ENCODE assay signal across 3 cellular contexts in the genomic region with DNA sequence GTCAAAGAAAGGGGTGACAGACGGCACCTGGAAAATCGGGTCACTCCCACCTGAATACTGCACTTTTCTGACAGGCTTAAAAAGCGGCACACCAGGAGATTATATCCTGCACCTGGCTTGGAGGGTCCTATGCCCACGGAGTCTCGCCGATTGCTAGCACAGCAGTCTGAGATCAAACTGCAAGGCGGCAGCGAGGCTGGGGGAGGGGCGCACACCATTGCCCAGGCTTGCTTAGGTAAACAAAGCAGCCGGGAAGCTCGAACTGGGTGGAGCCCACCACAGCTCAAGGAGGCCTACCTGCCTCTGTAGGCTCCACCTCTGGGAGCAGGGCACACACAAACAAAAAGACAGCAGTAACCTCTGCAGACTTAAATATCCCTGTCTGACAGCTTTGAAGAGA.
DNase-seq lines count a peak whose midpoint lies in the region; ATAC-seq, FAIRE-seq and TF ChIP-seq lines count a peak whose summit lies in the region.
"Not testable (repeated sequence)": the region's sequence is repeated elsewhere in the genome, so short reads cannot be mapped to it uniquely, and the experiment has no call there.

No MANE protein-coding gene starts in this region.

- WGBS in HepG2 (ENCODE audit: low lambda C conversion rate), result 18% methylated on average over 3 of the region's 11 CpGs
- 65% methylated on average over 4 of the region's 11 CpGs for WGBS in right lobe of liver (ENCODE audit: insufficient coverage, low coverage, low lambda C conversion rate, missing lambda C conversion rate)

- H3K27ac ChIP-seq in HepG2 (ENCODE audit: extremely low read length, insufficient read depth, low read length); right lobe of liver: not testable (repeated sequence)

- H3K9me3 ChIP-seq in HepG2 (ENCODE audit: low read length); right lobe of liver: not testable (repeated sequence)

- not testable (repeated sequence) for H3K9ac ChIP-seq in HepG2 (ENCODE audit: insufficient read depth, low read depth, low read length)

- not testable (repeated sequence) for TF ChIP-seq EP300 in HepG2 (IDR thresholded peaks at IDR 0.05; ENCODE audit: low read depth in 2 of 2, low read length in 2 of 2); HepG2 (CRISPR knock-in tag; IDR thresholded peaks at IDR 0.05; ENCODE audit: borderline replicate concordance)

- TF ChIP-seq RAD21 in HepG2 (CRISPR knock-in tag; IDR thresholded peaks at IDR 0.05), result not testable (repeated sequence)

- DNase-seq in NCI-H69 (lab: John Stamatoyannopoulos, UW), result peak; percentile 48
- DNase-seq in HepG2 (ENCODE audit: low spot score); right lobe of liver: not testable (repeated sequence)

- FAIRE-seq in HepG2 (lab: Jason Lieb, UNC), result not testable (repeated sequence)

- not testable (repeated sequence) for H2AFZ ChIP-seq in HepG2 (ENCODE audit: low read length)

- not testable (repeated sequence) for H3K36me3 ChIP-seq in HepG2 (replicated peaks in 1 of 2; ENCODE audit: control insufficient read depth in 1 of 2, insufficient read depth in 2 of 2, low read length in 2 of 2); right lobe of liver

- CTCF ChIA-PET in HepG2 (lab: Yijun Ruan, JAX; ENCODE audit: low intra/inter-chr PET ratio, low total read pairs), result not testable (repeated sequence)

- in situ Hi-C loops in HepG2 (cut with HindIII; ENCODE audit: extremely low pct_ligation_motif_present, low pct_unique_long_range_greater_than_20kb), result loop anchor here (25.0 kb wide), 1 partner anchor 89 kb away; no protein-coding TSS in a partner anchor

- intact Hi-C loops in HepG2 (cut with micrococcal nuclease; ENCODE audit: unreplicated experiment); right lobe of liver (cut with DNase I): not testable (repeated sequence)

- peak overlapping the region; percentile 53 for H3K4me2 ChIP-seq in HepG2 (ENCODE audit: low read depth, low read length)

- BruUV-seq in HepG2 (replicated peaks; lab: Mats Ljungman, UMichigan), result not testable (repeated sequence)

- peaks cover 17% of the 10 kb centered on the region for H3K4me1 ChIP-seq in HepG2 (ENCODE audit: insufficient read depth, low read length)
- H3K4me1 ChIP-seq in right lobe of liver, result not testable (repeated sequence)

- TF ChIP-seq POLR2A in HepG2 (IDR thresholded peaks at IDR 0.05; ENCODE audit: insufficient read depth in 1 of 2, low read depth in 2 of 2, low read length in 2 of 2), result not testable (repeated sequence)
- TF ChIP-seq POLR2A in right lobe of liver (IDR thresholded peaks at IDR 0.05), result peak; percentile 14

- H3K4me3 ChIP-seq in HepG2 (replicated peaks in 1 of 3; ENCODE audit: insufficient read depth in 1 of 3, low read depth in 2 of 3, low read length in 3 of 3), result peak overlapping the region in 1 of 3 experiments; percentile 28; a peak in 2 of 6 replicates
- H3K4me3 ChIP-seq in right lobe of liver, result not testable (repeated sequence)

- ATAC-seq in HepG2, right lobe of liver: not testable (repeated sequence)

- H3K27me3 ChIP-seq in HepG2 (ENCODE audit: control insufficient read depth in 1 of 2, insufficient read depth in 2 of 2, low read length in 2 of 2); right lobe of liver: not testable (repeated sequence)

- not testable (repeated sequence) for H4K20me1 ChIP-seq in HepG2 (ENCODE audit: insufficient read depth, low read length)

- POLR2A ChIA-PET in HepG2 (lab: Yijun Ruan, JAX), result interaction anchor here (1.5 kb wide), 1 partner anchor 48 kb away, joined by 4 read pairs; no protein-coding TSS in a partner anchor

- H3K79me2 ChIP-seq in HepG2 (ENCODE audit: insufficient read depth, low read length), result not testable (repeated sequence)

- not testable (repeated sequence) for TF ChIP-seq CTCF in HepG2 (CRISPR knock-in tag; IDR thresholded peaks at IDR 0.05); right lobe of liver (IDR thresholded peaks at IDR 0.05)

TF ChIP-seq in HepG2, 621 proteins besides CTCF, POLR2A, EP300 and RAD21:
- TF ChIP-seq, protein P1, sequence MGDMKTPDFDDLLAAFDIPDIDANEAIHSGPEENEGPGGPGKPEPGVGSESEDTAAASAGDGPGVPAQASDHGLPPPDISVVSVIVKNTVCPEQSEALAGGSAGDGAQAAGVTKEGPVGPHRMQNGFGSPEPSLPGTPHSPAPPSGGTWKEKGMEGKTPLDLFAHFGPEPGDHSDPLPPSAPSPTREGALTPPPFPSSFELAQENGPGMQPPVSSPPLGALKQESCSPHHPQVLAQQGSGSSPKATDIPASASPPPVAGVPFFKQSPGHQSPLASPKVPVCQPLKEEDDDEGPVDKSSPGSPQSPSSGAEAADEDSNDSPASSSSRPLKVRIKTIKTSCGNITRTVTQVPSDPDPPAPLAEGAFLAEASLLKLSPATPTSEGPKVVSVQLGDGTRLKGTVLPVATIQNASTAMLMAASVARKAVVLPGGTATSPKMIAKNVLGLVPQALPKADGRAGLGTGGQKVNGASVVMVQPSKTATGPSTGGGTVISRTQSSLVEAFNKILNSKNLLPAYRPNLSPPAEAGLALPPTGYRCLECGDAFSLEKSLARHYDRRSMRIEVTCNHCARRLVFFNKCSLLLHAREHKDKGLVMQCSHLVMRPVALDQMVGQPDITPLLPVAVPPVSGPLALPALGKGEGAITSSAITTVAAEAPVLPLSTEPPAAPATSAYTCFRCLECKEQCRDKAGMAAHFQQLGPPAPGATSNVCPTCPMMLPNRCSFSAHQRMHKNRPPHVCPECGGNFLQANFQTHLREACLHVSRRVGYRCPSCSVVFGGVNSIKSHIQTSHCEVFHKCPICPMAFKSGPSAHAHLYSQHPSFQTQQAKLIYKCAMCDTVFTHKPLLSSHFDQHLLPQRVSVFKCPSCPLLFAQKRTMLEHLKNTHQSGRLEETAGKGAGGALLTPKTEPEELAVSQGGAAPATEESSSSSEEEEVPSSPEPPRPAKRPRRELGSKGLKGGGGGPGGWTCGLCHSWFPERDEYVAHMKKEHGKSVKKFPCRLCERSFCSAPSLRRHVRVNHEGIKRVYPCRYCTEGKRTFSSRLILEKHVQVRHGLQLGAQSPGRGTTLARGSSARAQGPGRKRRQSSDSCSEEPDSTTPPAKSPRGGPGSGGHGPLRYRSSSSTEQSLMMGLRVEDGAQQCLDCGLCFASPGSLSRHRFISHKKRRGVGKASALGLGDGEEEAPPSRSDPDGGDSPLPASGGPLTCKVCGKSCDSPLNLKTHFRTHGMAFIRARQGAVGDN (CRISPR knock-in tag; IDR thresholded peaks at IDR 0.05), result 0 out of 2 replicates have a peak, but pooled peaks have one; percentile 25
- TF ChIP-seq FOXA1 (IDR thresholded peaks at IDR 0.05), result not testable (repeated sequence)
- TF ChIP-seq FOXA1 (CRISPR knock-in tag; IDR thresholded peaks at IDR 0.05) (peak; percentile 62), SALL1 (CRISPR knock-in tag; IDR thresholded peaks at IDR 0.05) (peak; percentile 18; the same call in 1 of the 2 replicates)
- TF ChIP-seq, protein P2, sequence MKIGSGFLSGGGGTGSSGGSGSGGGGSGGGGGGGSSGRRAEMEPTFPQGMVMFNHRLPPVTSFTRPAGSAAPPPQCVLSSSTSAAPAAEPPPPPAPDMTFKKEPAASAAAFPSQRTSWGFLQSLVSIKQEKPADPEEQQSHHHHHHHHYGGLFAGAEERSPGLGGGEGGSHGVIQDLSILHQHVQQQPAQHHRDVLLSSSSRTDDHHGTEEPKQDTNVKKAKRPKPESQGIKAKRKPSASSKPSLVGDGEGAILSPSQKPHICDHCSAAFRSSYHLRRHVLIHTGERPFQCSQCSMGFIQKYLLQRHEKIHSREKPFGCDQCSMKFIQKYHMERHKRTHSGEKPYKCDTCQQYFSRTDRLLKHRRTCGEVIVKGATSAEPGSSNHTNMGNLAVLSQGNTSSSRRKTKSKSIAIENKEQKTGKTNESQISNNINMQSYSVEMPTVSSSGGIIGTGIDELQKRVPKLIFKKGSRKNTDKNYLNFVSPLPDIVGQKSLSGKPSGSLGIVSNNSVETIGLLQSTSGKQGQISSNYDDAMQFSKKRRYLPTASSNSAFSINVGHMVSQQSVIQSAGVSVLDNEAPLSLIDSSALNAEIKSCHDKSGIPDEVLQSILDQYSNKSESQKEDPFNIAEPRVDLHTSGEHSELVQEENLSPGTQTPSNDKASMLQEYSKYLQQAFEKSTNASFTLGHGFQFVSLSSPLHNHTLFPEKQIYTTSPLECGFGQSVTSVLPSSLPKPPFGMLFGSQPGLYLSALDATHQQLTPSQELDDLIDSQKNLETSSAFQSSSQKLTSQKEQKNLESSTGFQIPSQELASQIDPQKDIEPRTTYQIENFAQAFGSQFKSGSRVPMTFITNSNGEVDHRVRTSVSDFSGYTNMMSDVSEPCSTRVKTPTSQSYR (CRISPR knock-in tag; IDR thresholded peaks at IDR 0.05; ENCODE audit: borderline replicate concordance), result peak; percentile 89
